Comparison of ENCODE assay signal across 24 cellular contexts in the genomic region with DNA sequence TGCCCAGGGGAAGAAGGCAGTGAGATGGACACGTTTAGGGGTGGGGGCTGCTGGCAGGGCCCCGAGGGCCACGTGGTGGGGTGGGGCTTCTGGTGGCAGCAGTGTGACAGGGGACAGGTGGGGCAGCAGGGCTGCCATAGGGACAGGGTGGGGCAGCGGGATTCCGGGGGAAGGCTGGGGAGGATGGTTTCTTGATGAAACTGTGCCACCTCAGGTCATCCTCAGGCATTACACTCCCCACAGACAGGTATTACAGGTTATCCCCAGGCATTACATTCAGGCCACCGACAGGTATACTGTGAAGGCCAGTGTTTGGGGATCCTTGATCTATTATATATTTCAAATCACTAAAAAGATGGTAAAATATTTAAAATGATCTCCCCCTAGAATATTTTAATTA.
"Had no signal": no experiment of that assay in that cellular context is flagged by ENCODE, and none has a peak within 500 bp of the region (broad histone marks: within the 10 kb centered on the region; RNA-seq: fewer than 3 reads in every experiment).

No MANE protein-coding gene starts in this region.

- H3K36me3 ChIP-seq: brain microvascular endothelial cell, cardiac muscle cell, SJCRH30, WERI-Rb-1 had no signal

- ATAC-seq: activated CD4-positive, alpha-beta T cell treated with anti-CD3 and anti-CD28 coated beads for 36 hours; activated T-helper 17 cell treated with anti-CD3 and anti-CD28 coated beads, Interleukin-2, amount 50 U/mL, for 72 hours had no signal

- DNase-seq: activated CD4-positive, alpha-beta memory T cell treated with anti-CD3 and anti-CD28 coated beads, Interleukin-2, amount 10 ng/mL, durations not matched to agents 7 days and 5 days; activated CD4-positive, alpha-beta T cell treated with anti-CD3 and anti-CD28 coated beads for 36 hours; activated CD4-positive, alpha-beta T cell treated with anti-CD3 and anti-CD28 coated beads, Interleukin-2, amount 50 U/mL, for 1 hour; activated gamma-delta T cell; activated naive CD4-positive, alpha-beta T cell treated with anti-CD3 and anti-CD28 coated beads, Interleukin-2, amount 10 ng/mL, durations not matched to agents 7 days and 5 days; activated naive CD8-positive, alpha-beta T cell treated with anti-CD3 and anti-CD28 coated beads for 36 hours; activated T-cell treated with anti-CD3 and anti-CD28 coated beads for 4 hours; activated T-cell treated with anti-CD3 and anti-CD28 coated beads, Interleukin-2, amount 50 U/mL, for 48 hours; brain microvascular endothelial cell; Karpas-422; NCI-H1092; NCI-H1417; NCI-H1930; NCI-H2107; NCI-H2171 treated with DMSO at 0.1 percent for 48 hours; NCI-H226; NCI-H510A; Right ventricle myocardium superior; SJCRH30; SK-N-SH; T-helper 1 cell; WERI-Rb-1 had no signal

- H3K27ac ChIP-seq: brain microvascular endothelial cell, cardiac muscle cell, SJCRH30, WERI-Rb-1 had no signal

- H3K27me3 ChIP-seq: brain microvascular endothelial cell, cardiac muscle cell, SJCRH30 had no signal

- H3K4me1 ChIP-seq: SJCRH30 had no signal

- H3K4me3 ChIP-seq: cardiac muscle cell, SJCRH30 had no signal

- H3K9me3 ChIP-seq: SJCRH30, SK-N-SH had no signal
